Comparison of ENCODE assay signal across 14 cellular contexts in genomic region chr2:70080597-70081200, GRCh38. TPM values are rescaled to one million over a fixed set of nuclear protein-coding genes. Genes with fewer than 3 reads are reported as not detected.
DNase-seq lines count a peak whose midpoint lies in the region; ATAC-seq and TF ChIP-seq lines count a peak whose summit lies in the region.
"Had no signal": no experiment of that assay in that cellular context is flagged by ENCODE, and none has a peak within 500 bp of the region (broad histone marks: within the 10 kb centered on the region; RNA-seq: fewer than 3 reads in every experiment).

No MANE protein-coding gene starts in this region.

- H3K4me3 Mint-ChIP-seq in T-helper 17 cell = no peak overlapping the region

- H3K4me2 ChIP-seq in parathyroid adenoma (ENCODE audit: low read length) (no peak overlapping the region), mesenchymal stem cell (ENCODE audit: low read length, poor library complexity, severe bottlenecking) (no peak overlapping the region)

- H4K8ac ChIP-seq in mesenchymal stem cell (ENCODE audit: low read length) = no peak overlapping the region

- H2BK15ac ChIP-seq in mesenchymal stem cell (ENCODE audit: low read depth, poor library complexity, severe bottlenecking) = no peak overlapping the region

- H3K36me3 ChIP-seq in parathyroid adenoma (ENCODE audit: control insufficient read depth, insufficient read depth, low read length) (no peaks in the 10 kb centered on the region), mesenchymal stem cell (ENCODE audit: control insufficient read depth in 1 of 2, insufficient read depth in 2 of 2, low read depth in 1 of 2, low read length in 2 of 2) (peaks cover 23 to 79% of the 10 kb centered on the region in 2 experiments)

- H3K27me3 ChIP-seq in parathyroid adenoma (ENCODE audit: control insufficient read depth, insufficient read depth, low read length) (no peaks in the 10 kb centered on the region), mesenchymal stem cell (ENCODE audit: control insufficient read depth in 1 of 2, insufficient read depth in 1 of 2, low read length in 2 of 2) (no peaks in the 10 kb centered on the region)
- H3K27me3 ChIP-seq: SJSA1 had no signal

- no peak overlapping the region for H2BK12ac ChIP-seq in mesenchymal stem cell (ENCODE audit: low read length in 2 of 2)

- H3K27ac ChIP-seq in parathyroid adenoma (peak overlapping the region; percentile 47), mesenchymal stem cell (ENCODE audit: low read length, poor library complexity, severe bottlenecking) (no peak overlapping the region)
- H3K27ac ChIP-seq: 22Rv1, SJSA1 had no signal

- no peak overlapping the region for H3K18ac ChIP-seq in mesenchymal stem cell (ENCODE audit: low read depth in 1 of 2, low read length in 2 of 2)

- no peak overlapping the region for H3K14ac ChIP-seq in mesenchymal stem cell (ENCODE audit: low read length in 2 of 2)

- no peak for TF ChIP-seq CTCF in epithelial cell of esophagus (IDR thresholded peaks at IDR 0.05; ENCODE audit: insufficient read depth, low read depth, low read length, missing control alignments)
- TF ChIP-seq CTCF in parathyroid adenoma (IDR thresholded peaks at IDR 0.05) = no peak

- no peak for ATAC-seq in T-helper 17 cell

- H3K9me3 ChIP-seq in T-helper 17 cell (ENCODE audit: control insufficient read depth, low read length, poor library complexity, severe bottlenecking) (no peaks in the 10 kb centered on the region), parathyroid adenoma (ENCODE audit: control insufficient read depth, low read length) (no peaks in the 10 kb centered on the region), mesenchymal stem cell (ENCODE audit: control insufficient read depth, low read length) (no peaks in the 10 kb centered on the region)
- H3K9me3 ChIP-seq: Caco-2, SJSA1 had no signal

- H3K4me1 Mint-ChIP-seq in T-helper 17 cell = peaks cover 44% of the 10 kb centered on the region

- 94% methylated on average over 3 of the region's 3 CpGs for WGBS in mesenchymal stem cell

- H3K23ac ChIP-seq in mesenchymal stem cell (ENCODE audit: low read length in 2 of 2) = no peak overlapping the region

- H3K27ac Mint-ChIP-seq in T-helper 17 cell = peak overlapping the region; percentile 91

- H2BK5ac ChIP-seq in mesenchymal stem cell (ENCODE audit: low read depth, low read length, poor library complexity, severe bottlenecking) = no peak overlapping the region

- H3K4ac ChIP-seq in mesenchymal stem cell (ENCODE audit: low read depth in 1 of 2, low read length in 2 of 2) = no peak overlapping the region

- H2AFZ ChIP-seq in parathyroid adenoma (peak overlapping the region; percentile 51), mesenchymal stem cell (ENCODE audit: low read depth, low read length) (no peak overlapping the region)

- H3K79me2 ChIP-seq in parathyroid adenoma = no peaks in the 10 kb centered on the region

- H4K91ac ChIP-seq in mesenchymal stem cell (ENCODE audit: low read length) = no peak overlapping the region

- peaks cover 14% of the 10 kb centered on the region for H3K36me3 Mint-ChIP-seq in T-helper 17 cell (ENCODE audit: low read depth)

- H2AK5ac ChIP-seq in mesenchymal stem cell (ENCODE audit: low read length, severe bottlenecking) = no peak overlapping the region

- no peak overlapping the region for H2BK120ac ChIP-seq in mesenchymal stem cell (ENCODE audit: low read depth, low read length)

- DNase-seq in DMS 273 (lab: John Stamatoyannopoulos, UW; ENCODE audit: unreplicated experiment) = peak; percentile 32
- no peak for DNase-seq in DMS 273 treated with DMSO at 0.1 percent for 48 hours (lab: John Stamatoyannopoulos, UW)
- no peak for DNase-seq in T-helper 17 cell
- DNase-seq in epithelial cell of esophagus (ENCODE audit: low read depth) = peak; percentile 49
- no peak for DNase-seq in NCI-H748 treated with DMSO at 0.1 percent for 48 hours (lab: John Stamatoyannopoulos, UW)
- DNase-seq in NCI-H2081 treated with DMSO at 0.1 percent for 48 hours (lab: John Stamatoyannopoulos, UW) = no peak
- DNase-seq in mesenchymal stem cell = no peak
- DNase-seq: activated effector memory CD4-positive, alpha-beta T cell treated with anti-CD3 and anti-CD28 coated beads, Interleukin-2, amount 50 U/mL, for 16 hours; Caco-2; cerebellar nuclear complex; NCI-H2029 had no signal

- H3K4me3 ChIP-seq in epithelial cell of esophagus (ENCODE audit: low read length) (no peak overlapping the region), parathyroid adenoma (ENCODE audit: low read depth, low read length) (no peak overlapping the region), mesenchymal stem cell (ENCODE audit: insufficient read depth in 1 of 2, low read depth in 1 of 2, low read length in 2 of 2) (no peak overlapping the region)
- H3K4me3 ChIP-seq: SJSA1 had no signal

- H3K4me1 ChIP-seq in parathyroid adenoma (peaks cover 19% of the 10 kb centered on the region), mesenchymal stem cell (ENCODE audit: control insufficient read depth, insufficient read depth, low read depth, low read length) (peaks cover 12% of the 10 kb centered on the region)

- H3K9ac ChIP-seq in parathyroid adenoma = no peak overlapping the region
- no peak overlapping the region for H3K9ac ChIP-seq in mesenchymal stem cell (ENCODE audit: low read length)

- H3K27me3 Mint-ChIP-seq in T-helper 17 cell = no peaks in the 10 kb centered on the region

- H3K79me1 ChIP-seq in mesenchymal stem cell (replicated peaks; ENCODE audit: low read length, poor library complexity, severe bottlenecking) = peaks cover 27% of the 10 kb centered on the region

RNA-seq across cellular contexts. Expression of gene PCBP1, which starts 6.6 kb away (rescaled TPM):
- total RNA-seq in T-helper 17 cell = 100 to 1,000 TPM; 334 to 345 TPM
- 232 TPM for polyA plus RNA-seq in mesenchymal stem cell (2013, experiment 1 of 2)
- 289 TPM for polyA plus RNA-seq in mesenchymal stem cell (2013, experiment 2 of 2)

Comparison
In these comparisons a context has a peak if more than half of its experiments do, and no peak if none do; other contexts are left out.
1. DNase-seq: peak in DMS 273 (single experiment) and epithelial cell of esophagus (single experiment); none in DMS 273 treated with DMSO at 0.1 percent for 48 hours (single experiment), T-helper 17 cell (0 of 3), NCI-H748 treated with DMSO at 0.1 percent for 48 hours (single experiment), NCI-H2081 treated with DMSO at 0.1 percent for 48 hours (single experiment) and mesenchymal stem cell (single experiment).